Comparison of ENCODE assay signal across 20 cellular contexts in the genomic region with DNA sequence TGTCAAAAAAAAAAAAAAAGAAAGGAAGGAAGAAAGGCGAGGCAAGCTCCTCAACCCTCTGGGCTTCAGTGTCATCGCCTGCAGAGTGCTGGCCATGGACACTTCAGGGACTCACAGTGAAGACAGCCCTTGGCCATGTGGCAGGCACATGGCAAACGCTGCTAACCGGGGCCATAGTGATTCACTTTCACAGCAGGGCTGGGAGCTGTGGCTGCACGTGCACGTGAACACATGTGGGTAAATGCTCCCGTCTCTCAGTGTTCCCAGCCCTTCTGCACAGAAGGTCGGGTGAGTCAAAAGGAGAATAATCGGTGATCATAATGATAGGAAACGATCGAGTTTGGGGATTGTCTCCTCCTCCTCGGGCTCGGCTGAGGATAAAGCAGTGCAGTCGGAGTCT. TPM values are rescaled to one million over a fixed set of nuclear protein-coding genes. Genes with fewer than 3 reads are reported as not detected.
DNase-seq lines count a peak whose midpoint lies in the region; ATAC-seq and TF ChIP-seq lines count a peak whose summit lies in the region.
"Had no signal": no experiment of that assay in that cellular context is flagged by ENCODE, and none has a peak within 500 bp of the region (broad histone marks: within the 10 kb centered on the region; RNA-seq: fewer than 3 reads in every experiment).

No MANE protein-coding gene starts in this region.

- H3K27me3 ChIP-seq in spleen (replicated peaks in 1 of 7) (no peaks in the 10 kb centered on the region), vagina (no peaks in the 10 kb centered on the region), right cardiac atrium (ENCODE audit: control insufficient read depth, insufficient read depth) (no peaks in the 10 kb centered on the region)

- no peak for TF ChIP-seq POLR2A in spleen (IDR thresholded peaks at IDR 0.05)
- TF ChIP-seq POLR2A in vagina (IDR thresholded peaks at IDR 0.05): no peak

- WGBS in spleen, 5 donors: 87 to 93% (median 88%) methylated on average over 14 of the region's 14 CpGs
- WGBS in right cardiac atrium: 86% methylated on average over 14 of the region's 14 CpGs

- DNase-seq in EL: peak; percentile 68
- DNase-seq in HFFc6: peak; percentile 63
- peak; percentile 40 for DNase-seq in choroid plexus epithelial cell (ENCODE audit: low read depth)
- DNase-seq in spleen: peak; percentile 51
- DNase-seq in vagina (ENCODE audit: extremely low spot score in 2 of 2): no peak
- DNase-seq in right cardiac atrium: no peak
- DNase-seq: cerebellar nuclear complex; effector CD8-positive, alpha-beta T cell; H9; lower lobe of right lung; NCI-H187; NCI-H774; PC-3; SHP77 treated with DMSO at 0.1 percent for 48 hours; T-helper 1 cell had no signal

- H3K4me3 Mint-ChIP-seq in HFFc6: peak overlapping the region; percentile 78
- H3K4me3 Mint-ChIP-seq: activated naive CD8-positive, alpha-beta T cell; activated T-helper 1 cell treated with anti-CD3 and anti-CD28 coated beads, Interleukin-12 subunit alpha, Interleukin-12 subunit beta, Interleukin-2, Interleukin-4 antibody, amounts not matched to agents 30 ng/mL and 10 ng/mL and 1 ng/mL, durations not matched to agents 14 hours and 24 hours and 36 hours; H9 had no signal

- H3K4me1 ChIP-seq in spleen (peaks cover 0 to 25% (median 12%) of the 10 kb centered on the region in 6 donors), vagina (peaks cover 12% of the 10 kb centered on the region), right cardiac atrium (ENCODE audit: control insufficient read depth, insufficient read depth, low read length) (no peaks in the 10 kb centered on the region)

- H3K36me3 Mint-ChIP-seq in HFFc6 (ENCODE audit: low read depth): no peaks in the 10 kb centered on the region
- H3K36me3 Mint-ChIP-seq: activated naive CD8-positive, alpha-beta T cell had no signal

- intact Hi-C loops in spleen (cut with DNase I; ENCODE audit: low total_unique reads): no loop called here
- intact Hi-C loops in vagina (cut with DNase I): no loop called here
- intact Hi-C loops in right cardiac atrium (cut with DNase I): no loop called here

- H3K27ac ChIP-seq in spleen (no peak overlapping the region), vagina (no peak overlapping the region), right cardiac atrium (ENCODE audit: low read length) (no peak overlapping the region)
- H3K27ac ChIP-seq: KMS-11, lower lobe of right lung had no signal

- H3K27me3 Mint-ChIP-seq in HFFc6 (ENCODE audit: insufficient read depth): peaks cover 10% of the 10 kb centered on the region
- H3K27me3 Mint-ChIP-seq: activated naive CD8-positive, alpha-beta T cell had no signal

- peaks cover 25% of the 10 kb centered on the region for H3K4me1 Mint-ChIP-seq in HFFc6 (ENCODE audit: low read depth)

- TF ChIP-seq CTCF in HFFc6 (IDR thresholded peaks at IDR 0.05) (no peak), choroid plexus epithelial cell (conservative IDR thresholded peaks at IDR 0.05; ENCODE audit: low read depth, low read length) (no peak), spleen (IDR thresholded peaks at IDR 0.05 in 8 of 11, conservative IDR thresholded peaks at IDR 0.05 in 3 of 11) (no peak), vagina (IDR thresholded peaks at IDR 0.05) (no peak)

- no peaks in the 10 kb centered on the region for H3K9me3 Mint-ChIP-seq in HFFc6
- H3K9me3 Mint-ChIP-seq: activated T-helper 1 cell treated with anti-CD3 and anti-CD28 coated beads, Interleukin-12 subunit alpha, Interleukin-12 subunit beta, Interleukin-2, Interleukin-4 antibody, amounts not matched to agents 30 ng/mL and 10 ng/mL and 1 ng/mL, durations not matched to agents 14 hours and 24 hours and 36 hours; H9 had no signal

- peak overlapping the region; percentile 27 for H3K27ac Mint-ChIP-seq in HFFc6
- H3K27ac Mint-ChIP-seq: activated naive CD8-positive, alpha-beta T cell; activated T-helper 1 cell treated with anti-CD3 and anti-CD28 coated beads, Interleukin-12 subunit alpha, Interleukin-12 subunit beta, Interleukin-2, Interleukin-4 antibody, amounts not matched to agents 30 ng/mL and 10 ng/mL and 1 ng/mL, durations not matched to agents 14 hours and 24 hours and 36 hours; H9 had no signal

- H3K36me3 ChIP-seq in spleen (no peaks in the 10 kb centered on the region), vagina (no peaks in the 10 kb centered on the region)
- H3K36me3 ChIP-seq: lower lobe of right lung had no signal

- H3K4me3 ChIP-seq in choroid plexus epithelial cell (ENCODE audit: low read depth, low read length) (no peak overlapping the region), spleen (no peak overlapping the region), vagina (no peak overlapping the region), right cardiac atrium (ENCODE audit: low read length) (no peak overlapping the region)
- H3K4me3 ChIP-seq: lower lobe of right lung had no signal

- ATAC-seq in GM21515 (IDR thresholded peaks at IDR 0.05; ENCODE audit: unreplicated experiment): no peak
- ATAC-seq in right cardiac atrium: no peak
- ATAC-seq: esophagus mucosa, lower lobe of right lung, PC-3 had no signal

- no peaks in the 10 kb centered on the region for H3K9me3 ChIP-seq in spleen
- H3K9me3 ChIP-seq in vagina: no peaks in the 10 kb centered on the region
- H3K9me3 ChIP-seq in right cardiac atrium (ENCODE audit: control insufficient read depth, low read length): no peaks in the 10 kb centered on the region
- H3K9me3 ChIP-seq: lower lobe of right lung had no signal

RNA-seq across cellular contexts. Expression of a gene that starts 46.1 kb away (rescaled TPM):
- 10 to 100 TPM; 48.7 to 54.1 (median 51.5) TPM for total RNA-seq in HFFc6 (2021; fragmentation: NEBNext Ultra II Directional; extraction: Animal tissue kit (Norgen Biotek cat#: 25700))
- total RNA-seq in spleen (10 to 100 TPM; 32.1 to 73.9 (median 48.9) TPM), vagina (57.0 TPM), right cardiac atrium (100 to 1,000 TPM; 100 to 118 (median 107) TPM)
- polyA plus RNA-seq in spleen (10 to 100 TPM; 34.3 to 49.3 (median 46.0) TPM), right cardiac atrium (95.9 TPM)

Comparison
In these comparisons a context has a peak if more than half of its experiments do, and no peak if none do; other contexts are left out.
1. DNase-seq: peak in EL (single experiment), HFFc6 (single experiment), choroid plexus epithelial cell (single experiment) and spleen (single experiment); none in vagina (0 of 2) and right cardiac atrium (0 of 3).